Comparison of ENCODE assay signal across 10 cellular contexts in the genomic region with DNA sequence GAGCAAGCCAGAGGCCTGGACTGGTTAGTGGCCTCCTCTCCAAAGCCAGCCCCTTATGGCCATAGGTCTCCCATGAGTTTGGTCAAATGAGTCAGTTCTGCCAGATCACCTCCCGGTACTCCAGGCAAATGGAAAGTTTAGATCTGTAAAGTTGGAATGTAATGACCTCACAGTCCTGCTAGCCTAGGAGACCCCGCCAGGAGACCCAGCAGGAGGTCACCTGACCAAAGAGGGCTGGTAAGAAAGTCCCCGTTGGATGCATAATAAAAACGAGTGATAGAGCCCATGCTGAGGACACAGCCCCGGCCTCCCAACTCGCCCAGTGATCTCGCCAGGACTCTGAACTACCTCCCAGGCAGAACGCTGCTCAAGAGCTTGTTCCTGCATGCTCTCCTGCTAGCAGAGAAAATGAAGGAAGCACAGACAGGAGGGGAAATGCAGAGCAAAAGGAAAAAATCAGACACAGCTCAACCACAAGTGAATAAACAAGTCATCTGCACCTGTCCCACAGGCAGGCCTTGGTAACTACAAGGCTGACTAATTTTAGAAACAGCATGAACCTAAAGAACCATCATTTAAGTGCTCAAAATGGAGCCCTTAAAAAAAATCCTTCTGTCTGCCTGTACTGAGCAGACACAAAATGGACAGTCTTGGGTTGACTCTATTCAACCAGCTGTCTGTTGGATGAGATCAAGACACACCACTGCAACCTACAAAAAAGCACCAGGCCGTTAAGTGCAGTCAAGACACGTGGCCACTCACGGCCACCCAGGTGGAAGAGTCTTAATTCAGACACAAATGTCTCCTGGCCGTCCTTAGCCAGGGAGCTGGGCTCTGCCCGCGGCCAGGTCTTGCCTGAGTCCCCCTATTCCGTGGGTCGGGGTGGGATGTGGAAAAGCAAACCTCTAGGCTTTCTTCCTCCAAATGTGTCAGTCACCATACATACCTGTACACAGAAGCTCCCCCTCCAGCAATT. TPM values are rescaled to one million over a fixed set of nuclear protein-coding genes. Genes with fewer than 3 reads are reported as not detected.
DNase-seq lines count a peak whose midpoint lies in the region; ATAC-seq and TF ChIP-seq lines count a peak whose summit lies in the region.
"Had no signal": no experiment of that assay in that cellular context is flagged by ENCODE, and none has a peak within 500 bp of the region (broad histone marks: within the 10 kb centered on the region; RNA-seq: fewer than 3 reads in every experiment).

No MANE protein-coding gene starts in this region.

- H3K27me3 ChIP-seq in upper lobe of right lung = no peaks in the 10 kb centered on the region
- H3K27me3 ChIP-seq: heart left ventricle had no signal

- no peak for TF ChIP-seq CTCF in type B pancreatic cell (conservative IDR thresholded peaks at IDR 0.05)
- TF ChIP-seq CTCF in upper lobe of right lung (IDR thresholded peaks at IDR 0.05) = no peak

- no peaks in the 10 kb centered on the region for H3K9me3 Mint-ChIP-seq in activated T-cell treated with anti-CD3 and anti-CD28 coated beads, Interleukin-2, amount 50 U/mL, for 72 hours
- H3K9me3 Mint-ChIP-seq in immature natural killer cell = no peaks in the 10 kb centered on the region
- H3K9me3 Mint-ChIP-seq in type B pancreatic cell = no peaks in the 10 kb centered on the region

- peak; percentile 91 for ATAC-seq in activated T-cell treated with anti-CD3 and anti-CD28 coated beads, Interleukin-2, amount 50 U/mL, for 72 hours (replicated peaks in 1 of 2)
- no peak for ATAC-seq in HG02763 (IDR thresholded peaks at IDR 0.05; ENCODE audit: unreplicated experiment)
- no peak for ATAC-seq in upper lobe of right lung
- ATAC-seq: Panc1 had no signal

- H3K36me3 ChIP-seq in upper lobe of right lung = no peaks in the 10 kb centered on the region

- H3K4me3 ChIP-seq in upper lobe of right lung = no peak overlapping the region
- H3K4me3 ChIP-seq: heart left ventricle had no signal

- H3K27ac ChIP-seq in upper lobe of right lung = no peak overlapping the region

- DNase-seq in stimulated activated CD4-positive, alpha-beta T cell treated with anti-CD3 and anti-CD28 coated beads, Interleukin-15, amount 100 ng/mL, for 24 hours = peak; percentile 35
- no peak for DNase-seq in stimulated activated CD4-positive, alpha-beta T cell treated with anti-CD3 and anti-CD28 coated beads, Interleukin-4, amount 100 ng/mL, for 1 hour
- DNase-seq in activated T-cell treated with anti-CD3 and anti-CD28 coated beads, Interleukin-2, amount 50 U/mL, for 72 hours = peak; percentile 36 to 44
- DNase-seq in immature natural killer cell (no peak), type B pancreatic cell (ENCODE audit: extremely low spot score, unreplicated experiment) (no peak), upper lobe of right lung (no peak), RKO (ENCODE audit: low spot score) (no peak)
- DNase-seq: heart left ventricle had no signal

- no peaks in the 10 kb centered on the region for H3K27me3 Mint-ChIP-seq in activated T-cell treated with anti-CD3 and anti-CD28 coated beads, Interleukin-2, amount 50 U/mL, for 72 hours (ENCODE audit: low read depth)
- peaks cover 0 to 3% (median 2%) of the 10 kb centered on the region in 3 donors for H3K27me3 Mint-ChIP-seq in immature natural killer cell (ENCODE audit: low read depth in 3 of 3)
- no peaks in the 10 kb centered on the region for H3K27me3 Mint-ChIP-seq in type B pancreatic cell

- no peaks in the 10 kb centered on the region for H3K9me3 ChIP-seq in upper lobe of right lung
- H3K9me3 ChIP-seq: heart left ventricle had no signal

- H3K4me1 Mint-ChIP-seq in activated T-cell treated with anti-CD3 and anti-CD28 coated beads, Interleukin-2, amount 50 U/mL, for 72 hours (ENCODE audit: low read depth) = peaks cover 60% of the 10 kb centered on the region
- H3K4me1 Mint-ChIP-seq in immature natural killer cell (peaks cover 60 to 68% of the 10 kb centered on the region in 2 donors), type B pancreatic cell (ENCODE audit: unreplicated experiment) (peaks cover 21% of the 10 kb centered on the region)

- peak overlapping the region; percentile 78 to 79 for H3K4me3 Mint-ChIP-seq in activated T-cell treated with anti-CD3 and anti-CD28 coated beads, Interleukin-2, amount 50 U/mL, for 72 hours
- H3K4me3 Mint-ChIP-seq in immature natural killer cell = peak overlapping the region in 4 of 5 donors; percentile 20 to 55 (median 37)
- no peak overlapping the region for H3K4me3 Mint-ChIP-seq in type B pancreatic cell

- H3K27ac Mint-ChIP-seq in activated T-cell treated with anti-CD3 and anti-CD28 coated beads, Interleukin-2, amount 50 U/mL, for 72 hours = peak overlapping the region; percentile 96
- peak overlapping the region; percentile 50 to 90 (median 76) for H3K27ac Mint-ChIP-seq in immature natural killer cell
- peak overlapping the region; percentile 29 for H3K27ac Mint-ChIP-seq in type B pancreatic cell

- intact Hi-C loops in upper lobe of right lung (cut with DNase I) = loop anchor here (10.0 kb wide), 1 partner anchor 45 kb away; no protein-coding TSS in a partner anchor

- H3K4me1 ChIP-seq in upper lobe of right lung = no peaks in the 10 kb centered on the region

- H3K36me3 Mint-ChIP-seq in activated T-cell treated with anti-CD3 and anti-CD28 coated beads, Interleukin-2, amount 50 U/mL, for 72 hours (ENCODE audit: insufficient read depth in 2 of 2) = peaks cover 4% of the 10 kb centered on the region in 2 donors
- H3K36me3 Mint-ChIP-seq in immature natural killer cell = peaks cover 0 to 12% (median 0%) of the 10 kb centered on the region in 3 donors
- peaks cover 17% of the 10 kb centered on the region for H3K36me3 Mint-ChIP-seq in type B pancreatic cell

RNA-seq across cellular contexts. Expression of a gene that starts 9.2 kb away (rescaled TPM):
- 10 to 100 TPM; 45.4 to 53.1 TPM for total RNA-seq in activated T-cell treated with anti-CD3 and anti-CD28 coated beads, Interleukin-2, amount 50 U/mL, for 72 hours
- 10 to 100 TPM; 26.9 to 51.9 (median 47.8) TPM for polyA plus RNA-seq in immature natural killer cell
- total RNA-seq in type B pancreatic cell (ENCODE audit: low replicate concordance) = 19.2 and 41.3 TPM in 2 replicates
- total RNA-seq in upper lobe of right lung = 23.8 TPM

RNA-seq across cellular contexts. Expression of a gene that starts 26.8 kb away (rescaled TPM):
- total RNA-seq in activated T-cell treated with anti-CD3 and anti-CD28 coated beads, Interleukin-2, amount 50 U/mL, for 72 hours = under 1 TPM; 0.51 to 0.55 TPM
- not detected for polyA plus RNA-seq in immature natural killer cell
- total RNA-seq in type B pancreatic cell (ENCODE audit: low replicate concordance) (0.14 and 0.43 TPM in 2 replicates), upper lobe of right lung (0.32 TPM)

RNA-seq across cellular contexts. Expression of a gene that starts 53.2 kb away (rescaled TPM):
- total RNA-seq in activated T-cell treated with anti-CD3 and anti-CD28 coated beads, Interleukin-2, amount 50 U/mL, for 72 hours = 10 to 100 TPM; 50.3 to 50.9 TPM
- polyA plus RNA-seq in immature natural killer cell = 100 to 1,000 TPM; 130 to 225 (median 196) TPM
- 37.8 and 46.2 TPM in 2 replicates for total RNA-seq in type B pancreatic cell (ENCODE audit: low replicate concordance)
- total RNA-seq in upper lobe of right lung = 53.0 TPM

RNA-seq across cellular contexts. Expression of a gene that starts 54.9 kb away (rescaled TPM):
- 10 to 100 TPM; 32.5 to 33.0 TPM for total RNA-seq in activated T-cell treated with anti-CD3 and anti-CD28 coated beads, Interleukin-2, amount 50 U/mL, for 72 hours
- 10 to 100 TPM; 46.1 to 65.3 (median 60.7) TPM for polyA plus RNA-seq in immature natural killer cell
- total RNA-seq in type B pancreatic cell (ENCODE audit: low replicate concordance) (48.3 and 49.1 TPM in 2 replicates), upper lobe of right lung (39.0 TPM)

Comparison
In these comparisons a context has a peak if more than half of its experiments do, and no peak if none do; other contexts are left out.
1. DNase-seq: peak in stimulated activated CD4-positive, alpha-beta T cell treated with anti-CD3 and anti-CD28 coated beads, Interleukin-15, amount 100 ng/mL, for 24 hours (single experiment) and activated T-cell treated with anti-CD3 and anti-CD28 coated beads, Interleukin-2, amount 50 U/mL, for 72 hours (2 of 2); none in stimulated activated CD4-positive, alpha-beta T cell treated with anti-CD3 and anti-CD28 coated beads, Interleukin-4, amount 100 ng/mL, for 1 hour (single experiment), immature natural killer cell (0 of 3), type B pancreatic cell (single experiment), upper lobe of right lung (single experiment) and RKO (single experiment).
2. ATAC-seq: peak in activated T-cell treated with anti-CD3 and anti-CD28 coated beads, Interleukin-2, amount 50 U/mL, for 72 hours (2 of 2); none in HG02763 (single experiment) and upper lobe of right lung (single experiment).
3. H3K27ac Mint-ChIP-seq: peak in every context shown above with its lines; median percentile 96 in activated T-cell treated with anti-CD3 and anti-CD28 coated beads, Interleukin-2, amount 50 U/mL, for 72 hours; 76 in immature natural killer cell; 29 in type B pancreatic cell.